In the genomic region with DNA sequence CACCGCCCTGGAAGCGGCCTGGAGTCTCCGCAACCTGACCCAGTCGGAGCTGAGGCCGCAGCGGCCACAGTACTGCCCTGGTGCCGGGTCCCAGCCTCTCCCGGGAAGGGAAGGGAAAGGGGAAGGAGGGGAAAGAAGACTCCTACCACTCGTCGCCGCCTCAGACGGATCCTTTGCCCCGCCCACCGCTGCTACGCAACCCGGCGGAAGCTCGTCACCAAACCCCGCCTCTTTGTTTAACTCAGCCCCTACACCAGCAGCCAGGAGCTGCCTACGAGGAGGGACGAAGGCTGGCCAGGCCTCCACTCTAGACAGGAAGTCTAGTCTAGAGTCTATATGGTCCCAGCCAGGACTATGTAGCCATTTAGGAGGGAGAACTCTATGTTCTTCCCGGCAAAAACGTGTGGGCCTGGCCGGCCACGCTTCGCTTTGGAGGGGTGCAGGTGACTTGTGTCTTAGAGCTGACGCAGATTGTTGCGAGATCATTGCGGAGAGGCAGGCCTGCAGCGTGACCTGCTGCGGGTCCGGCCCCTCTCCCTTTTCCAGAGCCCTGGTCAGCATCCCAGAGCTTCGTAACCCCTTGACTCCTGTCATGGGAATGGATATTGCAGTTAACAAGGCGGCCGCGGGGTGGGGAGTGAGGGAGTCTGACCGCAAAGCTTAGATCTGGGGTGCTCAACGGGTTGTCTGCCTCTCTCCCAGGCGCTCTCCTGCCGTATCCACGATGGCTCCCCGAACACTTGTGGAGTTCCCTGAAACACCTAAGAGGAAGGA, we compare ENCODE assay signal across 1 cellular context.
A peak's percentile ranks its signal among the peaks of the same experiment; 100 is the strongest.
TF ChIP-seq lines count a peak whose summit lies in the region.

RNF41 (minus strand) TSS at position 166 of the 774 bp plus-strand sequence. CDS start 7,875 bp downstream, outside the sequence.

TF ChIP-seq in H1, 55 proteins besides CTCF, POLR2A, EP300 and RAD21:
- TF ChIP-seq RBBP5 (IDR thresholded peaks at IDR 0.05; ENCODE audit: borderline replicate concordance, low read depth, low read length) (0 out of 2 replicates have a peak, but pooled peaks have one; percentile 69), E2F6 (IDR thresholded peaks at IDR 0.05) (peak; percentile 56; the same call in 1 of the 2 replicates), KDM4A (IDR thresholded peaks at IDR 0.05; ENCODE audit: low read depth, low read length, severe bottlenecking) (peak; percentile 40), POLR2AphosphoS5 (IDR thresholded peaks at IDR 0.05; ENCODE audit: low read depth, low read length) (peak; percentile 63; the same call in 1 of the 2 replicates), SAP30 (IDR thresholded peaks at IDR 0.05; ENCODE audit: insufficient read depth, insufficient replicate concordance, low read length) (peak; percentile 70), EZH2 (IDR thresholded peaks at IDR 0.05; ENCODE audit: low read depth, low read length, severe bottlenecking) (no peak), CREB1 (IDR thresholded peaks at IDR 0.05) (peak; percentile 89), PHF8 (conservative IDR thresholded peaks at IDR 0.05; ENCODE audit: low read depth, low read length) (peak; percentile 64), SP2 (IDR thresholded peaks at IDR 0.05; ENCODE audit: low read length) (peak; percentile 54; the same call in 1 of the 2 replicates), HDAC2 (IDR thresholded peaks at IDR 0.05; ENCODE audit: borderline replicate concordance in 1 of 2, low read depth in 2 of 2, low read length in 2 of 2) (0 out of 4 replicates have a peak, but pooled peaks of 1 of the 2 experiments have one; percentile 48), TAF7 (optimal IDR thresholded peaks at IDR 0.05; ENCODE audit: borderline replicate concordance, low read depth, low read length) (peak; percentile 65), NRF1 (IDR thresholded peaks at IDR 0.05; ENCODE audit: low read depth, low read length) (0 out of 2 replicates have a peak, but pooled peaks have one; percentile 8), GABPA (IDR thresholded peaks at IDR 0.05; ENCODE audit: borderline replicate concordance, insufficient read depth, low read length) (0 out of 2 replicates have a peak, but pooled peaks have one; percentile 64), ZNF274 (IDR thresholded peaks at IDR 0.05; ENCODE audit: borderline replicate concordance, extremely low read depth, low read length) (no peak), TAF1 (IDR thresholded peaks at IDR 0.05; ENCODE audit: low read depth, low read length) (peak; percentile 93), USF2 (IDR thresholded peaks at IDR 0.05; ENCODE audit: low read length) (no peak), CHD1 (IDR thresholded peaks at IDR 0.05; ENCODE audit: low read depth, low read length) (no peak), TCF12 (IDR thresholded peaks at IDR 0.05; ENCODE audit: low read depth, low read length) (no peak), ASH2L (IDR thresholded peaks at IDR 0.05; ENCODE audit: low read length) (peak; percentile 75), BCL11A (IDR thresholded peaks at IDR 0.05; ENCODE audit: low read depth in 2 of 2, low read length in 2 of 2) (no peak), SP1 (IDR thresholded peaks at IDR 0.05; ENCODE audit: low read depth, low read length) (peak; percentile 64; the same call in 1 of the 2 replicates), ATF3 (IDR thresholded peaks at IDR 0.05; ENCODE audit: insufficient read depth, low read depth, low read length) (no peak), SIN3A (conservative IDR thresholded peaks at IDR 0.05 in 1 of 2, IDR thresholded peaks at IDR 0.05 in 1 of 2; ENCODE audit: low read depth in 1 of 2, low read length in 2 of 2) (peak in 1 of 2 experiments; percentile 54; a peak in 1 of 4 replicates), SRF (IDR thresholded peaks at IDR 0.05; ENCODE audit: low read depth, low read length) (no peak), KDM1A (IDR thresholded peaks at IDR 0.05; ENCODE audit: borderline replicate concordance, low read length) (no peak), TBP (IDR thresholded peaks at IDR 0.05; ENCODE audit: low read depth, low read length) (peak; percentile 83)
